8 cellular contexts compared by ENCODE assay signal in genomic region chrX:140766024-140766611, GRCh38. TPM values are rescaled to one million over a fixed set of nuclear protein-coding genes. Genes with fewer than 3 reads are reported as not detected.
DNase-seq lines count a peak whose midpoint lies in the region; ATAC-seq and TF ChIP-seq lines count a peak whose summit lies in the region.

No MANE protein-coding gene starts in this region.

- H3K27ac Mint-ChIP-seq in natural killer cell (no peak overlapping the region), type B pancreatic cell (no peak overlapping the region)
- no peak overlapping the region for H3K27ac Mint-ChIP-seq in natural killer cell treated with Interleukin-12 subunit alpha and Interleukin-12 subunit beta and Interleukin-15 and Interleukin-18, amount 100 ng/mL, for 72 hours

- H3K4me1 Mint-ChIP-seq in natural killer cell (peaks cover 0 to 14% of the 10 kb centered on the region in 2 donors), type B pancreatic cell (ENCODE audit: unreplicated experiment) (peaks cover 4% of the 10 kb centered on the region)
- H3K4me1 Mint-ChIP-seq in natural killer cell treated with Interleukin-12 subunit alpha and Interleukin-12 subunit beta and Interleukin-15 and Interleukin-18, amount 100 ng/mL, for 72 hours (ENCODE audit: low read depth in 2 of 2), result peaks cover 0 to 5% of the 10 kb centered on the region in 2 donors

- DNase-seq in natural killer cell, result no peak
- DNase-seq in natural killer cell treated with Interleukin-12 subunit alpha and Interleukin-12 subunit beta and Interleukin-15 and Interleukin-18, amount 100 ng/mL, for 72 hours (ENCODE audit: low spot score), result no peak
- peak; percentile 31 to 44 for DNase-seq in Kasumi-1 (lab: John Stamatoyannopoulos, UW)
- peak; percentile 10 for DNase-seq in UCSD-AML1 (lab: John Stamatoyannopoulos, UW; ENCODE audit: unreplicated experiment)
- DNase-seq in epithelial cell of esophagus (ENCODE audit: low read depth), result peak; percentile 48
- peak; percentile 14 for DNase-seq in middle frontal gyrus (ENCODE audit: extremely low spot score, low spot score)
- no peak for DNase-seq in type B pancreatic cell (ENCODE audit: extremely low spot score, unreplicated experiment)
- DNase-seq in OCI-M2 (lab: John Stamatoyannopoulos, UW; ENCODE audit: unreplicated experiment), result no peak

- peak; percentile 41 for TF ChIP-seq CTCF in natural killer cell (IDR thresholded peaks at IDR 0.05)
- peak; percentile 67 for TF ChIP-seq CTCF in epithelial cell of esophagus (IDR thresholded peaks at IDR 0.05; ENCODE audit: insufficient read depth, low read depth, low read length, missing control alignments)
- peak; percentile 95 for TF ChIP-seq CTCF in type B pancreatic cell (conservative IDR thresholded peaks at IDR 0.05)

- H3K36me3 Mint-ChIP-seq in natural killer cell (no peaks in the 10 kb centered on the region), type B pancreatic cell (no peaks in the 10 kb centered on the region)
- H3K36me3 Mint-ChIP-seq in natural killer cell treated with Interleukin-12 subunit alpha and Interleukin-12 subunit beta and Interleukin-15 and Interleukin-18, amount 100 ng/mL, for 72 hours, result no peaks in the 10 kb centered on the region

- intact Hi-C loops in natural killer cell (cut with micrococcal nuclease), result no loop called here

- H3K4me3 Mint-ChIP-seq in natural killer cell (no peak overlapping the region), type B pancreatic cell (peak overlapping the region; percentile 89)
- H3K4me3 Mint-ChIP-seq in natural killer cell treated with Interleukin-12 subunit alpha and Interleukin-12 subunit beta and Interleukin-15 and Interleukin-18, amount 100 ng/mL, for 72 hours, result no peak overlapping the region

- peak in 1 of 3 donors; percentile 67 for ATAC-seq in natural killer cell
- no peak for ATAC-seq in natural killer cell treated with Interleukin-12 subunit alpha and Interleukin-12 subunit beta and Interleukin-15 and Interleukin-18, amount 100 ng/mL, for 72 hours

- H3K4me3 ChIP-seq in epithelial cell of esophagus (ENCODE audit: low read length), result no peak overlapping the region

- H3K27me3 Mint-ChIP-seq in natural killer cell (ENCODE audit: low read depth in 2 of 2), result peaks cover 5 to 20% of the 10 kb centered on the region in 2 donors
- H3K27me3 Mint-ChIP-seq in natural killer cell treated with Interleukin-12 subunit alpha and Interleukin-12 subunit beta and Interleukin-15 and Interleukin-18, amount 100 ng/mL, for 72 hours, result peaks cover 8 to 28% of the 10 kb centered on the region in 2 donors
- peaks cover 26% of the 10 kb centered on the region for H3K27me3 Mint-ChIP-seq in type B pancreatic cell

- no peaks in the 10 kb centered on the region for H3K9me3 Mint-ChIP-seq in natural killer cell
- no peaks in the 10 kb centered on the region for H3K9me3 Mint-ChIP-seq in natural killer cell treated with Interleukin-12 subunit alpha and Interleukin-12 subunit beta and Interleukin-15 and Interleukin-18, amount 100 ng/mL, for 72 hours
- no peaks in the 10 kb centered on the region for H3K9me3 Mint-ChIP-seq in type B pancreatic cell

RNA-seq across cellular contexts. Expression of gene LINC00632, which starts 56.6 kb away (rescaled TPM):
- total RNA-seq in natural killer cell, result under 1 TPM; 0.12 to 0.43 (median 0.16) TPM
- 1 to 10 TPM in 1 of 2 donors, not detected in 1; 1.0 TPM for total RNA-seq in natural killer cell treated with Interleukin-12 subunit alpha and Interleukin-12 subunit beta and Interleukin-15 and Interleukin-18, amount 100 ng/mL, for 72 hours
- 107 and 393 TPM in 2 replicates for total RNA-seq in type B pancreatic cell (ENCODE audit: low replicate concordance)

Comparison
In these comparisons a context has a peak if more than half of its experiments do, and no peak if none do; other contexts are left out.
1. DNase-seq: peak in Kasumi-1 (2 of 2), UCSD-AML1 (single experiment), epithelial cell of esophagus (single experiment) and middle frontal gyrus (single experiment); none in natural killer cell (single experiment), natural killer cell treated with Interleukin-12 subunit alpha and Interleukin-12 subunit beta and Interleukin-15 and Interleukin-18, amount 100 ng/mL, for 72 hours (single experiment), type B pancreatic cell (single experiment) and OCI-M2 (single experiment).
2. CTCF ChIP-seq: peak in every context shown above with its lines; median percentile 95 in type B pancreatic cell; 67 in epithelial cell of esophagus; 41 in natural killer cell.
3. RNA of gene LINC00632, which starts 56.6 kb away (total RNA-seq): 107 to 393 TPM in type B pancreatic cell; 1.0 TPM in natural killer cell treated with Interleukin-12 subunit alpha and Interleukin-12 subunit beta and Interleukin-15 and Interleukin-18, amount 100 ng/mL, for 72 hours and 0.12 to 0.43 TPM in natural killer cell; every median in the first group is over 10 times any median in the second.